ENCODE assay signal across 22 cellular contexts in the genomic region with DNA sequence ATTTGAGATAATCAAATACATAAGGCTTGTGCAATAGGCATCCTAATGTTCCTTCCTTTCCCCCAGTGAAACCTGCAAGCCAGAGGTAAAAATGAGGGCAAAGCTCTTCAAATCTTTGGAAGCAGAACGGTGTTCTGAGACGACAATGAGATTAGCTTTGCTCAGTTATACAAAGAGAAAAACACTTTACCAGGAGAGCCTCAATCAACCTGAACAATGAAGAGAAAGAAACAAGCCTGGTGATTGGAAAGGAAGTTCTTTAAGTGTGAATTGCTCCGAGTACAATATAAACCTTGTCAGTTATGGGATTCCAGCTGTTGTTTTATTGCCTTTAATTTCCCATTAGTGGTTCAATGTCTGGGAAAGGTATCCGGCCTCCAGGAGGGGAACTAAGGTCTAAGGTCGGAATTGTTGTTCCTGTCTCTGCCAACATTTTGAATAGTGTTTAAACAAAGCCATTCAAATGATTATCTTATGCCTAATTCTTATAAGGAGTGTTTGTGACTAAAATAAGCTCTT.
DNase-seq lines count a peak whose midpoint lies in the region; ATAC-seq and TF ChIP-seq lines count a peak whose summit lies in the region.
"Had no signal": no experiment of that assay in that cellular context is flagged by ENCODE, and none has a peak within 500 bp of the region (broad histone marks: within the 10 kb centered on the region; RNA-seq: fewer than 3 reads in every experiment).

No MANE protein-coding gene starts in this region.

- no peak overlapping the region for H3K18ac ChIP-seq in mesendoderm (ENCODE audit: low read length)

- H3K4me3 ChIP-seq in colonic mucosa (no peak overlapping the region), mesendoderm (ENCODE audit: low read length) (no peak overlapping the region)
- H3K4me3 ChIP-seq: BLaER1 treated with 17β-estradiol and CSF1 and Interleukin-3, amounts not matched to agents 10 nM and 100 nM; vagina had no signal

- H3K27me3 ChIP-seq in colonic mucosa = no peaks in the 10 kb centered on the region
- H3K27me3 ChIP-seq in mesendoderm (ENCODE audit: insufficient read depth, low read length, poor library complexity) = no peaks in the 10 kb centered on the region
- H3K27me3 ChIP-seq: BLaER1 treated with 17β-estradiol and CSF1 and Interleukin-3, amounts not matched to agents 10 nM and 100 nM; vagina had no signal

- H3K79me1 ChIP-seq in mesendoderm (ENCODE audit: low read length) = no peaks in the 10 kb centered on the region

- H2BK120ac ChIP-seq in mesendoderm (ENCODE audit: low read depth, low read length) = no peak overlapping the region

- no peaks in the 10 kb centered on the region for H3K79me2 ChIP-seq in mesendoderm (ENCODE audit: control insufficient read depth, insufficient read depth, low read length)

- H3K9ac ChIP-seq in colonic mucosa (ENCODE audit: low read depth in 2 of 2, low read length in 2 of 2) = no peak overlapping the region
- no peak overlapping the region for H3K9ac ChIP-seq in mesendoderm (ENCODE audit: low read length)
- H3K9ac ChIP-seq: BLaER1 treated with 17β-estradiol and CSF1 and Interleukin-3, amounts not matched to agents 10 nM and 100 nM had no signal

- H3K4me2 ChIP-seq in mesendoderm (ENCODE audit: low read length) = no peak overlapping the region
- H3K4me2 ChIP-seq: BLaER1 treated with 17β-estradiol and CSF1 and Interleukin-3, amounts not matched to agents 10 nM and 100 nM had no signal

- H2BK15ac ChIP-seq in mesendoderm (replicated peaks; ENCODE audit: low read depth) = no peak overlapping the region

- intact Hi-C loops in colonic mucosa (cut with DNase I) = no loop called here

- no peak overlapping the region for H4K5ac ChIP-seq in mesendoderm (ENCODE audit: low read length)

- H3K4me1 ChIP-seq in colonic mucosa = no peaks in the 10 kb centered on the region
- H3K4me1 ChIP-seq in mesendoderm (ENCODE audit: control insufficient read depth, low read depth, low read length) = no peaks in the 10 kb centered on the region
- H3K4me1 ChIP-seq: BLaER1 treated with 17β-estradiol and CSF1 and Interleukin-3, amounts not matched to agents 10 nM and 100 nM; vagina had no signal

- WGBS in mesendoderm (ENCODE audit: extremely low coverage, insufficient coverage, low lambda C conversion rate) = no CpG with 5 or more reads among the region's 5 CpGs

- ATAC-seq in GM19455 (IDR thresholded peaks at IDR 0.05; ENCODE audit: unreplicated experiment) = no peak
- no peak for ATAC-seq in HG03108 (IDR thresholded peaks at IDR 0.05; ENCODE audit: unreplicated experiment)
- ATAC-seq: right cardiac atrium had no signal

- no peak overlapping the region for H3K23ac ChIP-seq in mesendoderm (ENCODE audit: low read length)

- peak; percentile 83 for DNase-seq in COR-L47 (lab: John Stamatoyannopoulos, UW)
- DNase-seq in NCI-H1105 treated with DMSO at 0.1 percent for 48 hours (lab: John Stamatoyannopoulos, UW) = peak; percentile 95
- DNase-seq in NCI-H2107 treated with DMSO at 0.1 percent for 48 hours (lab: John Stamatoyannopoulos, UW; ENCODE audit: unreplicated experiment) = peak; percentile 95
- DNase-seq in colonic mucosa = peak; percentile 23
- no peak for DNase-seq in mesendoderm
- no peak for DNase-seq in SIG-M5 treated with dmso at 0.1 percent for 504 hours (lab: John Stamatoyannopoulos, UW; ENCODE audit: unreplicated experiment)
- DNase-seq: ACHN; activated CD4-positive, alpha-beta T cell treated with anti-CD3 and anti-CD28 coated beads for 48 hours; cerebellar nuclear complex; effector CD8-positive, alpha-beta T cell; GDM1; hippocampal formation; KG1; MV-4-11; NCI-H524 treated with DMSO at 0.1 percent for 48 hours; right cardiac atrium; Right ventricle myocardium superior; T-helper 1 cell had no signal

- H3K27ac ChIP-seq in colonic mucosa (no peak overlapping the region), mesendoderm (ENCODE audit: low read depth, low read length) (no peak overlapping the region)
- H3K27ac ChIP-seq: BLaER1 treated with 17β-estradiol and CSF1 and Interleukin-3, amounts not matched to agents 10 nM and 100 nM; vagina had no signal

- no peak overlapping the region for H2BK5ac ChIP-seq in mesendoderm (ENCODE audit: low read length)

- no peak for TF ChIP-seq CTCF in colonic mucosa (IDR thresholded peaks at IDR 0.05)

- no peaks in the 10 kb centered on the region for H3K9me3 ChIP-seq in colonic mucosa
- H3K9me3 ChIP-seq: vagina had no signal

- no peak overlapping the region for H2AK5ac ChIP-seq in mesendoderm (ENCODE audit: low read length)

- H3K36me3 ChIP-seq in colonic mucosa (no peaks in the 10 kb centered on the region), mesendoderm (ENCODE audit: control insufficient read depth, insufficient read depth, low read length) (no peaks in the 10 kb centered on the region)
- H3K36me3 ChIP-seq: BLaER1 treated with 17β-estradiol and CSF1 and Interleukin-3, amounts not matched to agents 10 nM and 100 nM; vagina had no signal

- no peak overlapping the region for H4K8ac ChIP-seq in mesendoderm (ENCODE audit: low read depth, low read length)

- H3K56ac ChIP-seq in mesendoderm (ENCODE audit: low read length) = no peak overlapping the region

- H3K4ac ChIP-seq in mesendoderm (ENCODE audit: low read depth, low read length) = no peak overlapping the region

Comparison
In these comparisons a context has a peak if more than half of its experiments do, and no peak if none do; other contexts are left out.
1. DNase-seq: peak in COR-L47 (single experiment), NCI-H1105 treated with DMSO at 0.1 percent for 48 hours (single experiment), NCI-H2107 treated with DMSO at 0.1 percent for 48 hours (single experiment) and colonic mucosa (single experiment); none in mesendoderm (single experiment) and SIG-M5 treated with dmso at 0.1 percent for 504 hours (single experiment).